8 cellular contexts compared by ENCODE assay signal in the genomic region with DNA sequence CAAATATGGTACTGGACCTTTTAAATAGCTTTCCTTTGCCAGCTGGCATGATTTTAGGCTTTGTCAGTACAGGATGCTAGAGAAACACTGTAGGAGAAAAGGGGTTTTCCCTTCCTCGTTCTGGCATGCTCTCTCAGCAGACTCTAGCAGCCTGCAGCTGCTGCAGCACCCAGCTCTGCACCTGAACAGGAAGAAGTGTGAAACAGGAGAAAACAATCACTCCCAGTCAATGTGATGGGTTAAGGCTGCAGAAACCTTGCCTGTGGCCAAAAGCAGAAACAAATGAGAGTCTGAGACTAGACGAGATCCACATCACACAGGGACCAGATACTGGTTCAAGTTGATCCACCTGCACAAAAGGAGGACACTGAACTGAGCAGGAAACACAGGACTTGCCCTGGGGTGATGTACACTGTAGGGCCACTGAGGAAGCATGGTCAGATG. TPM values are rescaled to one million over a fixed set of nuclear protein-coding genes. Genes with fewer than 3 reads are reported as not detected.
DNase-seq lines count a peak whose midpoint lies in the region; ATAC-seq and TF ChIP-seq lines count a peak whose summit lies in the region.

No MANE protein-coding gene starts in this region.

- H3K27me3 Mint-ChIP-seq in activated T-helper 1 cell treated with anti-CD3 and anti-CD28 coated beads, Interleukin-12 subunit alpha, Interleukin-12 subunit beta, Interleukin-2, Interleukin-4 antibody, amounts not matched to agents 30 ng/mL and 10 ng/mL and 1 ng/mL, durations not matched to agents 14 hours and 24 hours and 36 hours (ENCODE audit: insufficient read depth) = peaks cover 13% of the 10 kb centered on the region

- H3K27ac Mint-ChIP-seq in activated T-helper 1 cell treated with anti-CD3 and anti-CD28 coated beads, Interleukin-12 subunit alpha, Interleukin-12 subunit beta, Interleukin-2, Interleukin-4 antibody, amounts not matched to agents 30 ng/mL and 10 ng/mL and 1 ng/mL, durations not matched to agents 14 hours and 24 hours and 36 hours = no peak overlapping the region

- no peak for TF ChIP-seq EP300 in tibial nerve (IDR thresholded peaks at IDR 0.05)

- TF ChIP-seq POLR2A in tibial nerve (IDR thresholded peaks at IDR 0.05) = no peak

- H3K4me3 Mint-ChIP-seq in activated T-helper 1 cell treated with anti-CD3 and anti-CD28 coated beads, Interleukin-12 subunit alpha, Interleukin-12 subunit beta, Interleukin-2, Interleukin-4 antibody, amounts not matched to agents 30 ng/mL and 10 ng/mL and 1 ng/mL, durations not matched to agents 14 hours and 24 hours and 36 hours = no peak overlapping the region

- in situ Hi-C loops in ACHN (cut with HindIII; ENCODE audit: low pct_ligation_motif_present, low pct_unique_long_range_greater_than_20kb, low sequenced_read_pairs) = no loop called here

- intact Hi-C loops in activated T-helper 1 cell treated with anti-CD3 and anti-CD28 coated beads, Interleukin-12 subunit alpha, Interleukin-12 subunit beta, Interleukin-2, Interleukin-4 antibody, amounts not matched to agents 30 ng/mL and 10 ng/mL and 1 ng/mL, durations not matched to agents 14 hours and 24 hours and 36 hours (cut with micrococcal nuclease) = loop anchor here (2.0 kb wide), 2 partner anchors 20 to 42 kb away; partner anchors contain the start of genes ATP5PB, OVGP1 and WDR77

- 0 to 3% methylated on average over 2 of the region's 2 CpGs for WGBS in tibial nerve, 2 donors

- H3K27ac ChIP-seq in tibial nerve = no peak overlapping the region

- no peaks in the 10 kb centered on the region for H3K4me1 ChIP-seq in tibial nerve

- no peaks in the 10 kb centered on the region for H3K9me3 Mint-ChIP-seq in activated T-helper 1 cell treated with anti-CD3 and anti-CD28 coated beads, Interleukin-12 subunit alpha, Interleukin-12 subunit beta, Interleukin-2, Interleukin-4 antibody, amounts not matched to agents 30 ng/mL and 10 ng/mL and 1 ng/mL, durations not matched to agents 14 hours and 24 hours and 36 hours

- H3K36me3 ChIP-seq in H7 (replicated peaks; ENCODE audit: control insufficient read depth, insufficient read depth, low read length) (no peaks in the 10 kb centered on the region), tibial nerve (no peaks in the 10 kb centered on the region)

- no peaks in the 10 kb centered on the region for H3K9me3 ChIP-seq in tibial nerve

- H3K27me3 ChIP-seq in H7 (ENCODE audit: control insufficient read depth, insufficient read depth, low read length) (no peaks in the 10 kb centered on the region), tibial nerve (no peaks in the 10 kb centered on the region)

- peak; percentile 99 for ATAC-seq in GM18511 (IDR thresholded peaks at IDR 0.05; ENCODE audit: unreplicated experiment)

- no peak overlapping the region for H3K4me3 ChIP-seq in H7 (ENCODE audit: insufficient read depth, low read depth, low read length)
- H3K4me3 ChIP-seq in tibial nerve = no peak overlapping the region

- DNase-seq in H7 = peak; percentile 28
- DNase-seq in NCI-H2029 treated with DMSO at 0.1 percent for 48 hours (lab: John Stamatoyannopoulos, UW) = peak; percentile 80
- peak; percentile 46 for DNase-seq in activated T-helper 1 cell treated with anti-CD3 and anti-CD28 coated beads, Interleukin-12 subunit alpha, Interleukin-12 subunit beta, Interleukin-2, Interleukin-4 antibody, amounts not matched to agents 30 ng/mL and 10 ng/mL and 1 ng/mL, durations not matched to agents 14 hours and 24 hours and 36 hours (ENCODE audit: low spot score)
- DNase-seq in lung microvascular endothelial cell (ENCODE audit: low read depth in 2 of 2) = peak; percentile 73 to 89
- no peak for DNase-seq in NCI-H1694 (lab: John Stamatoyannopoulos, UW)
- DNase-seq in ACHN = no peak
- DNase-seq in tibial nerve (ENCODE audit: low spot score in 2 of 2) = no peak

- no peaks in the 10 kb centered on the region for H3K36me3 Mint-ChIP-seq in activated T-helper 1 cell treated with anti-CD3 and anti-CD28 coated beads, Interleukin-12 subunit alpha, Interleukin-12 subunit beta, Interleukin-2, Interleukin-4 antibody, amounts not matched to agents 30 ng/mL and 10 ng/mL and 1 ng/mL, durations not matched to agents 14 hours and 24 hours and 36 hours (ENCODE audit: low read depth)

- H3K4me1 Mint-ChIP-seq in activated T-helper 1 cell treated with anti-CD3 and anti-CD28 coated beads, Interleukin-12 subunit alpha, Interleukin-12 subunit beta, Interleukin-2, Interleukin-4 antibody, amounts not matched to agents 30 ng/mL and 10 ng/mL and 1 ng/mL, durations not matched to agents 14 hours and 24 hours and 36 hours (ENCODE audit: low read depth) = peaks cover 20% of the 10 kb centered on the region

- TF ChIP-seq CTCF in tibial nerve (IDR thresholded peaks at IDR 0.05) = no peak

RNA-seq across cellular contexts. Expression of gene OVGP1, which starts 21.2 kb away (rescaled TPM):
- total RNA-seq in H7 (2014; rRNA removed; shearing (Covaris generic)) = 0.87 and 3.9 TPM in 2 replicates
- total RNA-seq in activated T-helper 1 cell treated with anti-CD3 and anti-CD28 coated beads, Interleukin-12 subunit alpha, Interleukin-12 subunit beta, Interleukin-2, Interleukin-4 antibody, amounts not matched to agents 30 ng/mL and 10 ng/mL and 1 ng/mL, durations not matched to agents 14 hours and 24 hours and 36 hours = 0.49 TPM in 2 replicates
- total RNA-seq in lung microvascular endothelial cell = 0.65 and 1.2 TPM in 2 replicates
- total RNA-seq in tibial nerve = 1 to 10 TPM; 1.2 to 9.6 (median 3.8) TPM

RNA-seq across cellular contexts. Expression of gene WDR77, which starts 42.7 kb away (rescaled TPM):
- 110 and 175 TPM in 2 replicates for total RNA-seq in H7 (2014; rRNA removed; shearing (Covaris generic))
- 61.3 and 62.5 TPM in 2 replicates for total RNA-seq in activated T-helper 1 cell treated with anti-CD3 and anti-CD28 coated beads, Interleukin-12 subunit alpha, Interleukin-12 subunit beta, Interleukin-2, Interleukin-4 antibody, amounts not matched to agents 30 ng/mL and 10 ng/mL and 1 ng/mL, durations not matched to agents 14 hours and 24 hours and 36 hours
- total RNA-seq in lung microvascular endothelial cell = 29.8 and 34.0 TPM in 2 replicates
- 10 to 100 TPM; 20.8 to 38.1 (median 30.4) TPM for total RNA-seq in tibial nerve

RNA-seq across cellular contexts. Expression of gene ATP5PB, which starts 42.9 kb away (rescaled TPM):
- total RNA-seq in H7 (2014; rRNA removed; shearing (Covaris generic)) = 691 and 763 TPM in 2 replicates
- total RNA-seq in activated T-helper 1 cell treated with anti-CD3 and anti-CD28 coated beads, Interleukin-12 subunit alpha, Interleukin-12 subunit beta, Interleukin-2, Interleukin-4 antibody, amounts not matched to agents 30 ng/mL and 10 ng/mL and 1 ng/mL, durations not matched to agents 14 hours and 24 hours and 36 hours = 280 and 282 TPM in 2 replicates
- total RNA-seq in lung microvascular endothelial cell (123 and 150 TPM in 2 replicates), tibial nerve (100 to 1,000 TPM in 2 of 4 donors, 10 to 100 TPM in 2; 91.2 to 176 (median 103) TPM)

Comparison
In these comparisons a context has a peak if more than half of its experiments do, and no peak if none do; other contexts are left out.
1. DNase-seq: peak in H7 (single experiment), NCI-H2029 treated with DMSO at 0.1 percent for 48 hours (single experiment), activated T-helper 1 cell treated with anti-CD3 and anti-CD28 coated beads, Interleukin-12 subunit alpha, Interleukin-12 subunit beta, Interleukin-2, Interleukin-4 antibody, amounts not matched to agents 30 ng/mL and 10 ng/mL and 1 ng/mL, durations not matched to agents 14 hours and 24 hours and 36 hours (single experiment) and lung microvascular endothelial cell (2 of 2); none in NCI-H1694 (single experiment), ACHN (single experiment) and tibial nerve (0 of 2).